In genomic region chr17:47298712-47299111, GRCh38 we compare ENCODE assay signal across 25 cellular contexts. TPM values are rescaled to one million over a fixed set of nuclear protein-coding genes. Genes with fewer than 3 reads are reported as not detected.
DNase-seq lines count a peak whose midpoint lies in the region; ATAC-seq, FAIRE-seq and TF ChIP-seq lines count a peak whose summit lies in the region.
"Had no signal": no experiment of that assay in that cellular context is flagged by ENCODE, and none has a peak within 500 bp of the region (broad histone marks: within the 10 kb centered on the region; RNA-seq: fewer than 3 reads in every experiment).

No MANE protein-coding gene starts in this region.

- TF ChIP-seq POLR2A in HepG2 (IDR thresholded peaks at IDR 0.05; ENCODE audit: insufficient read depth in 1 of 2, low read depth in 2 of 2, low read length in 2 of 2) (no peak), right lobe of liver (IDR thresholded peaks at IDR 0.05) (no peak), thyroid gland (IDR thresholded peaks at IDR 0.05) (no peak)

- DNase-seq in HepG2 (ENCODE audit: low spot score) = no peak
- DNase-seq in right lobe of liver = no peak
- DNase-seq in mesenchymal stem cell = no peak
- no peak for DNase-seq in thyroid gland
- no peak for DNase-seq in foreskin melanocyte
- no peak for DNase-seq in activated naive CD4-positive, alpha-beta T cell treated with Interleukin-2 at 50 U/mL for 16 hours
- no peak for DNase-seq in cerebellum (ENCODE audit: low spot score)
- DNase-seq: ACHN; AML-193; BE2C; CD4-positive, alpha-beta T cell; CD8-positive, alpha-beta memory T cell; DMS 273 treated with DMSO at 0.1 percent for 48 hours; DMS79; EL; GDM1; GOT3; HFFc6 had no signal

- no peak overlapping the region for H4K8ac ChIP-seq in mesenchymal stem cell (ENCODE audit: low read length)

- no peak overlapping the region for H2BK15ac ChIP-seq in mesenchymal stem cell (ENCODE audit: low read depth, poor library complexity, severe bottlenecking)

- H4K91ac ChIP-seq in mesenchymal stem cell (ENCODE audit: low read length) = no peak overlapping the region

- CTCF ChIA-PET in HepG2 (lab: Yijun Ruan, JAX; ENCODE audit: low intra/inter-chr PET ratio, low total read pairs) = no interaction called here

- H3K27ac ChIP-seq in HepG2 (ENCODE audit: extremely low read length, insufficient read depth, low read length) (no peak overlapping the region), right lobe of liver (no peak overlapping the region), mesenchymal stem cell (ENCODE audit: low read length, poor library complexity, severe bottlenecking) (no peak overlapping the region), thyroid gland (peak overlapping the region; percentile 27 to 83 (median 60))
- H3K27ac ChIP-seq: 22Rv1; BLaER1 treated with 17β-estradiol and CSF1 and Interleukin-3, amounts not matched to agents 10 nM and 100 nM had no signal

- H3K9me3 ChIP-seq in HepG2 (ENCODE audit: low read length) (no peaks in the 10 kb centered on the region), right lobe of liver (no peaks in the 10 kb centered on the region), mesenchymal stem cell (ENCODE audit: control insufficient read depth, low read length) (peaks cover 4% of the 10 kb centered on the region), thyroid gland (no peaks in the 10 kb centered on the region)
- H3K9me3 ChIP-seq: BE2C had no signal

- H3K18ac ChIP-seq in mesenchymal stem cell (ENCODE audit: low read depth in 1 of 2, low read length in 2 of 2) = no peak overlapping the region

- no peak for TF ChIP-seq RAD21 in HepG2 (CRISPR knock-in tag; IDR thresholded peaks at IDR 0.05)

- WGBS in HepG2 (ENCODE audit: low lambda C conversion rate) = 73% methylated on average over 6 of the region's 6 CpGs
- 91% methylated on average over 4 of the region's 6 CpGs for WGBS in right lobe of liver (ENCODE audit: insufficient coverage, low coverage, low lambda C conversion rate, missing lambda C conversion rate)
- WGBS in mesenchymal stem cell = 96% methylated on average over 6 of the region's 6 CpGs
- WGBS in thyroid gland, 2 donors = 97 to 99% methylated on average over 6 of the region's 6 CpGs

- no peaks in the 10 kb centered on the region for H3K79me2 ChIP-seq in HepG2 (ENCODE audit: insufficient read depth, low read length)

- H3K4me1 ChIP-seq in HepG2 (ENCODE audit: insufficient read depth, low read length) = peaks cover 17% of the 10 kb centered on the region
- peaks cover 0 to 20% (median 0%) of the 10 kb centered on the region in 4 donors for H3K4me1 ChIP-seq in right lobe of liver
- peaks cover 17% of the 10 kb centered on the region for H3K4me1 ChIP-seq in mesenchymal stem cell (ENCODE audit: control insufficient read depth, insufficient read depth, low read depth, low read length)
- H3K4me1 ChIP-seq in thyroid gland = peaks cover 17 to 35% of the 10 kb centered on the region in 2 donors
- H3K4me1 ChIP-seq: BE2C, HAP-1 had no signal

- H3K36me3 ChIP-seq in HepG2 (replicated peaks in 1 of 2; ENCODE audit: control insufficient read depth in 1 of 2, insufficient read depth in 2 of 2, low read length in 2 of 2) (no peaks in the 10 kb centered on the region), right lobe of liver (no peaks in the 10 kb centered on the region), mesenchymal stem cell (ENCODE audit: control insufficient read depth in 1 of 2, insufficient read depth in 2 of 2, low read depth in 1 of 2, low read length in 2 of 2) (peaks cover 67 to 97% of the 10 kb centered on the region in 2 experiments), thyroid gland (peaks cover 31 to 39% of the 10 kb centered on the region in 2 donors)
- H3K36me3 ChIP-seq: BE2C, HAP-1 had no signal

- H3K9ac ChIP-seq in HepG2 (ENCODE audit: insufficient read depth, low read depth, low read length) = no peak overlapping the region
- no peak overlapping the region for H3K9ac ChIP-seq in mesenchymal stem cell (ENCODE audit: low read length)
- H3K9ac ChIP-seq: BLaER1 treated with 17β-estradiol and CSF1 and Interleukin-3, amounts not matched to agents 10 nM and 100 nM had no signal

- ATAC-seq in HepG2 (no peak), right lobe of liver (no peak)
- ATAC-seq: GM12878 had no signal

- no peak overlapping the region for H2BK5ac ChIP-seq in mesenchymal stem cell (ENCODE audit: low read depth, low read length, poor library complexity, severe bottlenecking)

- H3K79me1 ChIP-seq in mesenchymal stem cell (replicated peaks; ENCODE audit: low read length, poor library complexity, severe bottlenecking) = peaks cover 20% of the 10 kb centered on the region

- TF ChIP-seq CTCF in HepG2 (CRISPR knock-in tag; IDR thresholded peaks at IDR 0.05) (no peak), right lobe of liver (IDR thresholded peaks at IDR 0.05) (no peak), thyroid gland (IDR thresholded peaks at IDR 0.05) (no peak)

- no peak overlapping the region for H2BK12ac ChIP-seq in mesenchymal stem cell (ENCODE audit: low read length in 2 of 2)

- no peak for TF ChIP-seq EP300 in HepG2 (IDR thresholded peaks at IDR 0.05; ENCODE audit: low read depth in 2 of 2, low read length in 2 of 2)
- TF ChIP-seq EP300 in HepG2 (CRISPR knock-in tag; IDR thresholded peaks at IDR 0.05; ENCODE audit: borderline replicate concordance) = no peak

- H2AFZ ChIP-seq in HepG2 (ENCODE audit: low read length) (no peak overlapping the region), mesenchymal stem cell (ENCODE audit: low read depth, low read length) (no peak overlapping the region)

- in situ Hi-C loops in HepG2 (cut with HindIII; ENCODE audit: extremely low pct_ligation_motif_present, low pct_unique_long_range_greater_than_20kb) = no loop called here

- peaks cover 0 to 16% of the 10 kb centered on the region in 2 experiments; a peak in 3 of 5 replicates for H3K27me3 ChIP-seq in HepG2 (ENCODE audit: control insufficient read depth in 1 of 2, insufficient read depth in 2 of 2, low read length in 2 of 2)
- no peaks in the 10 kb centered on the region for H3K27me3 ChIP-seq in right lobe of liver
- H3K27me3 ChIP-seq in mesenchymal stem cell (ENCODE audit: control insufficient read depth in 1 of 2, insufficient read depth in 1 of 2, low read length in 2 of 2) = no peaks in the 10 kb centered on the region
- H3K27me3 ChIP-seq in thyroid gland = no peaks in the 10 kb centered on the region
- H3K27me3 ChIP-seq: BE2C; BLaER1 treated with 17β-estradiol and CSF1 and Interleukin-3, amounts not matched to agents 10 nM and 100 nM had no signal

- H3K23ac ChIP-seq in mesenchymal stem cell (ENCODE audit: low read length in 2 of 2) = no peak overlapping the region

- no TSS peak for BruUV-seq in HepG2 (replicated peaks; lab: Mats Ljungman, UMichigan)

- H3K4me3 ChIP-seq in HepG2 (replicated peaks in 1 of 3; ENCODE audit: insufficient read depth in 1 of 3, low read depth in 2 of 3, low read length in 3 of 3) = no peak overlapping the region
- no peak overlapping the region for H3K4me3 ChIP-seq in right lobe of liver
- no peak overlapping the region for H3K4me3 ChIP-seq in mesenchymal stem cell (ENCODE audit: insufficient read depth in 1 of 2, low read depth in 1 of 2, low read length in 2 of 2)
- H3K4me3 ChIP-seq in thyroid gland (replicated peaks in 1 of 3) = no peak overlapping the region
- H3K4me3 ChIP-seq: BLaER1 treated with 17β-estradiol and CSF1 and Interleukin-3, amounts not matched to agents 10 nM and 100 nM; GM12878; HAP-1 had no signal

- intact Hi-C loops in HepG2 (cut with micrococcal nuclease; ENCODE audit: unreplicated experiment) (no loop called here), right lobe of liver (cut with DNase I) (no loop called here), thyroid gland (cut with DNase I) (no loop called here)

- H3K4me2 ChIP-seq in HepG2 (ENCODE audit: low read depth, low read length) (no peak overlapping the region), mesenchymal stem cell (ENCODE audit: low read length, poor library complexity, severe bottlenecking) (no peak overlapping the region)
- H3K4me2 ChIP-seq: BLaER1 treated with 17β-estradiol and CSF1 and Interleukin-3, amounts not matched to agents 10 nM and 100 nM had no signal

- H2AK5ac ChIP-seq in mesenchymal stem cell (ENCODE audit: low read length, severe bottlenecking) = peak overlapping the region; percentile 1

- H3K14ac ChIP-seq in mesenchymal stem cell (ENCODE audit: low read length in 2 of 2) = no peak overlapping the region

- no peaks in the 10 kb centered on the region for H4K20me1 ChIP-seq in HepG2 (ENCODE audit: insufficient read depth, low read length)
- H4K20me1 ChIP-seq: BLaER1 treated with 17β-estradiol and CSF1 and Interleukin-3, amounts not matched to agents 10 nM and 100 nM had no signal

- H3K4ac ChIP-seq in mesenchymal stem cell (ENCODE audit: low read depth in 1 of 2, low read length in 2 of 2) = no peak overlapping the region

- no peak overlapping the region for H2BK120ac ChIP-seq in mesenchymal stem cell (ENCODE audit: low read depth, low read length)

- POLR2A ChIA-PET in HepG2 (lab: Yijun Ruan, JAX) = no interaction called here

- FAIRE-seq in HepG2 (lab: Jason Lieb, UNC) = no peak
- FAIRE-seq: A204.1, D721Med, GM12878, H54 had no signal

RNA-seq across cellular contexts. Expression of gene EFCAB13, which starts 25.0 kb away (rescaled TPM):
- total RNA-seq in HepG2 (2016; rRNA removed; fragmentation: Illumina TruSeq; extraction: Trizol) = 0.71 and 0.73 TPM in 2 replicates
- 0.81 and 1.1 TPM in 2 replicates for total RNA-seq in HepG2 (2016; cell fraction: cytosol; rRNA removed; fragmentation: Illumina TruSeq; extraction: Trizol; ENCODE audit: low read depth)
- 0.26 and 0.59 TPM in 2 replicates for total RNA-seq in HepG2 (2016; cell fraction: insoluble cytoplasmic fraction; rRNA removed; fragmentation: Illumina TruSeq; extraction: Trizol)
- total RNA-seq in HepG2 (2016; cell fraction: membrane; rRNA removed; fragmentation: Illumina TruSeq; extraction: Trizol) = 0.49 and 0.79 TPM in 2 replicates
- 1.0 and 1.7 TPM in 2 replicates for total RNA-seq in HepG2 (2016; cell fraction: nucleus; rRNA removed; fragmentation: Illumina TruSeq; extraction: Trizol)
- 0.22 and 0.57 TPM in 2 replicates for polyA plus RNA-seq in HepG2 (2011; rRNA removed)
- 0.07 and 0.18 TPM in 2 replicates for polyA plus RNA-seq in HepG2 (2011; cell fraction: cytosol; rRNA removed)
- polyA plus RNA-seq in HepG2 (2011; cell fraction: nucleus; rRNA removed) = 0.11 and 0.40 TPM in 2 replicates
- polyA plus RNA-seq in HepG2 (2012) = 1.5 and 2.1 TPM in 2 replicates
- 0.23 TPM in 2 replicates for polyA plus RNA-seq in HepG2 (2016; cell fraction: cytosol; fragmentation: Illumina TruSeq; extraction: Trizol; ENCODE audit: low read depth)
- polyA plus RNA-seq in HepG2 (2016; cell fraction: insoluble cytoplasmic fraction; fragmentation: Illumina TruSeq; extraction: Trizol; ENCODE audit: low read depth) = 0.35 and 1.1 TPM in 2 replicates
- 0.29 and 0.30 TPM in 2 replicates for polyA plus RNA-seq in HepG2 (2016; cell fraction: membrane; fragmentation: Illumina TruSeq; extraction: Trizol; ENCODE audit: low read depth)
- 1.1 and 1.9 TPM in 2 replicates for polyA plus RNA-seq in HepG2 (2016; cell fraction: nucleus; fragmentation: Illumina TruSeq; extraction: Trizol; ENCODE audit: insufficient read depth, low read depth)
- polyA minus RNA-seq in HepG2 (2011; rRNA and poly(A)+ RNA removed; ENCODE audit: low replicate concordance) = 0.75 TPM in 1 of 2 replicates, not detected in the other
- polyA minus RNA-seq in HepG2 (2011; cell fraction: cytosol; rRNA and poly(A)+ RNA removed) = not detected in 2 replicates
- 1.8 and 2.4 TPM in 2 replicates for polyA minus RNA-seq in HepG2 (2011; cell fraction: nucleus; rRNA and poly(A)+ RNA removed)
- 1 to 10 TPM in 5 of 6 experiments, under 1 TPM in 1; 0.68 to 7.2 (median 3.2) TPM for total RNA-seq in right lobe of liver
- 1.2 TPM for polyA plus RNA-seq in mesenchymal stem cell (2013, experiment 1 of 2)
- 1.2 TPM for polyA plus RNA-seq in mesenchymal stem cell (2013, experiment 2 of 2)
- total RNA-seq in thyroid gland = 10 to 100 TPM; 26.5 to 94.1 (median 48.1) TPM
- total RNA-seq in cerebellum = 7.4 TPM

RNA-seq across cellular contexts. Expression of gene ITGB3, which starts 45.1 kb away (rescaled TPM):
- 0.15 and 0.31 TPM in 2 replicates for total RNA-seq in HepG2 (2016; rRNA removed; fragmentation: Illumina TruSeq; extraction: Trizol)
- not detected in 2 replicates for total RNA-seq in HepG2 (2016; cell fraction: cytosol; rRNA removed; fragmentation: Illumina TruSeq; extraction: Trizol; ENCODE audit: low read depth)
- 0.31 and 0.37 TPM in 2 replicates for total RNA-seq in HepG2 (2016; cell fraction: insoluble cytoplasmic fraction; rRNA removed; fragmentation: Illumina TruSeq; extraction: Trizol)
- not detected in 2 replicates for total RNA-seq in HepG2 (2016; cell fraction: membrane; rRNA removed; fragmentation: Illumina TruSeq; extraction: Trizol)
- total RNA-seq in HepG2 (2016; cell fraction: nucleus; rRNA removed; fragmentation: Illumina TruSeq; extraction: Trizol) = 0.41 and 0.50 TPM in 2 replicates
- polyA plus RNA-seq in HepG2 (2011; rRNA removed) = 0.09 and 0.10 TPM in 2 replicates
- 0.07 and 0.09 TPM in 2 replicates for polyA plus RNA-seq in HepG2 (2011; cell fraction: cytosol; rRNA removed)
- polyA plus RNA-seq in HepG2 (2011; cell fraction: nucleus; rRNA removed) = 0.14 TPM in 2 replicates
- not detected in 2 replicates for polyA plus RNA-seq in HepG2 (2012)
- not detected in 2 replicates for polyA plus RNA-seq in HepG2 (2016; cell fraction: cytosol; fragmentation: Illumina TruSeq; extraction: Trizol; ENCODE audit: low read depth)
- 0.07 TPM in 1 of 2 replicates, not detected in the other for polyA plus RNA-seq in HepG2 (2016; cell fraction: insoluble cytoplasmic fraction; fragmentation: Illumina TruSeq; extraction: Trizol; ENCODE audit: low read depth)
- not detected in 2 replicates for polyA plus RNA-seq in HepG2 (2016; cell fraction: membrane; fragmentation: Illumina TruSeq; extraction: Trizol; ENCODE audit: low read depth)
- polyA plus RNA-seq in HepG2 (2016; cell fraction: nucleus; fragmentation: Illumina TruSeq; extraction: Trizol; ENCODE audit: insufficient read depth, low read depth) = 0.15 TPM in 1 of 2 replicates, not detected in the other
- 0.82 TPM in 1 of 2 replicates, not detected in the other for polyA minus RNA-seq in HepG2 (2011; rRNA and poly(A)+ RNA removed; ENCODE audit: low replicate concordance)
- not detected in 2 replicates for polyA minus RNA-seq in HepG2 (2011; cell fraction: cytosol; rRNA and poly(A)+ RNA removed)
- 0.12 TPM in 1 of 2 replicates, not detected in the other for polyA minus RNA-seq in HepG2 (2011; cell fraction: nucleus; rRNA and poly(A)+ RNA removed)
- total RNA-seq in right lobe of liver = 1 to 10 TPM; 2.2 to 8.0 (median 4.8) TPM
- 11.3 TPM for polyA plus RNA-seq in mesenchymal stem cell (2013, experiment 1 of 2)
- polyA plus RNA-seq in mesenchymal stem cell (2013, experiment 2 of 2) = 11.3 TPM
- 100 to 1,000 TPM; 102 to 260 (median 149) TPM for total RNA-seq in thyroid gland
- total RNA-seq in cerebellum = 1.6 TPM
- polyA plus RNA-seq: CD8-positive, alpha-beta memory T cell had no signal

Comparison
In these comparisons a context has a peak if more than half of its experiments do, and no peak if none do; other contexts are left out.
1. H3K27ac ChIP-seq: peak in thyroid gland (3 of 3); none in HepG2 (single experiment), right lobe of liver (0 of 3) and mesenchymal stem cell (single experiment).
2. RNA of gene ITGB3, which starts 45.1 kb away (total RNA-seq): 102 to 260 TPM in thyroid gland; 2.2 to 8.0 TPM in right lobe of liver, 1.6 TPM in cerebellum (single experiment) and 0.15 to 0.50 TPM in HepG2; every median in the first group is over 10 times any median in the second.